1 cellular context compared by ENCODE assay signal in genomic region chr6:30349411-30350177, GRCh38.
TF ChIP-seq lines count a peak whose summit lies in the region.

No MANE protein-coding gene starts in this region.

TF ChIP-seq in SK-N-SH, 30 proteins besides CTCF, POLR2A, EP300 and RAD21 (continued from another document):
- TF ChIP-seq SIN3A (IDR thresholded peaks at IDR 0.05; ENCODE audit: borderline replicate concordance, low read depth, low read length): no peak
- TF ChIP-seq YY1 (IDR thresholded peaks at IDR 0.05; ENCODE audit: low read depth): no peak
- no peak for TF ChIP-seq RXRA (IDR thresholded peaks at IDR 0.05; ENCODE audit: borderline replicate concordance, low read depth)
- no peak for TF ChIP-seq PBX3 (IDR thresholded peaks at IDR 0.05)
- no peak for TF ChIP-seq FOXM1 (IDR thresholded peaks at IDR 0.05; ENCODE audit: low read depth)
- no peak for TF ChIP-seq MXI1 (IDR thresholded peaks at IDR 0.05; ENCODE audit: low read depth, low read length)
- no peak for TF ChIP-seq EZH2phosphoT487 (IDR thresholded peaks at IDR 0.05; ENCODE audit: borderline replicate concordance, low read depth)
- no peak for TF ChIP-seq SMC3 (IDR thresholded peaks at IDR 0.05; ENCODE audit: low read depth, low read length)
- no peak for TF ChIP-seq POLR2AphosphoS5 (IDR thresholded peaks at IDR 0.05; ENCODE audit: low read depth, low read length)
